Comparison of ENCODE assay signal across 8 cellular contexts in the genomic region with DNA sequence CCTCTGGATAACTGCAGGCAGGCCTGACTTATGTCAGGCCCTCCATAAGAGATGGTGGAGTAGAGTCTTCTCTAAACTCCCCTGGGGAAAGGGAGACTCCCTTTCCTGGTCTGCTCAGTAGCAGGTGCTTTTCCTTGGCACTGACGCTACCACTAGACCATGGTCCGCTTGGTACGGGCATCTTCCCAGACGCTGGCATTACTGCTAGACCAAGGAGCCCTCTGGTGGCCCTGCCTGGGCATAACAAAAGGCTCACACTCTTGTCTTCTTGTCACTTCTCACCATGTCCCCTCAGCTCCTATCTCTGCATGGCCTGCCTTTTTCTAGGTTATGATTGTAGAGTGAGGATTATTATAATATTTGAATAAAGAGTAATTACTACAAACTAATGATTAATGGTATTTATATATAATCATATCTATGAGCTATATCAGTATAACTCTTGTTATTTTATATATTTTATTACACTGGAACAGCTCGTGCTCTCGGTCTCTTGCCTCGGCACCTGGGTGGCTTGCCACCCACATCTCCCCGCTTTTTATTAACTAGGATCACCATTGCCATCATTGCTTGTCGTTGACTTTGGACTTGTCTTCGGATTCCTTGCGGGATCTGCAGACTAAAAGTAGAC. TPM values are rescaled to one million over a fixed set of nuclear protein-coding genes. Genes with fewer than 3 reads are reported as not detected.
DNase-seq lines count a peak whose midpoint lies in the region; ATAC-seq, FAIRE-seq and TF ChIP-seq lines count a peak whose summit lies in the region.

No MANE protein-coding gene starts in this region.

- H3K27ac Mint-ChIP-seq in central memory CD8-positive, alpha-beta T cell (ENCODE audit: low read depth): no peak overlapping the region

- FAIRE-seq in frontal cortex (lab: Jason Lieb, UNC): no peak

- H3K4me1 ChIP-seq in right lobe of liver: peaks cover 0 to 9% (median 0%) of the 10 kb centered on the region in 4 donors

- CTCF ChIA-PET in GM10248 (lab: Yijun Ruan, JAX): interaction anchor here (0.8 to 2.9 kb wide), 9 partner anchors 10 to 315 kb away, joined by 3 to 14 read pairs (median 7); a partner anchor contains a TSS

- intact Hi-C loops in right lobe of liver (cut with DNase I): no loop called here

- TF ChIP-seq CTCF in GM10248 (IDR thresholded peaks at IDR 0.05; ENCODE audit: control extremely low read depth, extremely low read depth, low read depth, missing control alignments) (peak; percentile 59), WERI-Rb-1 (IDR thresholded peaks at IDR 0.05; ENCODE audit: low read depth, low read length) (peak; percentile 93), right lobe of liver (IDR thresholded peaks at IDR 0.05) (peak; percentile 47 to 82 (median 74))

- H3K36me3 ChIP-seq in WERI-Rb-1: no peaks in the 10 kb centered on the region
- H3K36me3 ChIP-seq in right lobe of liver: no peaks in the 10 kb centered on the region

- TF ChIP-seq POLR2A in right lobe of liver (IDR thresholded peaks at IDR 0.05): no peak

- POLR2A ChIA-PET in GM10248 (lab: Yijun Ruan, JAX): interaction anchor here (0.5 kb wide), 1 partner anchor 484 kb away, joined by 3 read pairs; no protein-coding TSS in a partner anchor

- DNase-seq in GM10248 (ENCODE audit: extremely low spot score): no peak
- peak; percentile 64 for DNase-seq in NCI-H2029 (lab: John Stamatoyannopoulos, UW)
- DNase-seq in WERI-Rb-1: peak; percentile 87
- DNase-seq in central memory CD8-positive, alpha-beta T cell (ENCODE audit: low spot score in 2 of 2): peak; percentile 33 to 35
- peak; percentile 68 to 79 (median 78) for DNase-seq in right lobe of liver
- DNase-seq in stimulated activated CD8-positive, alpha-beta memory T cell treated with anti-CD3 and anti-CD28 coated beads, Interleukin-4, amount 100 ng/mL, for 24 hours (ENCODE audit: low read depth): peak; percentile 51
- DNase-seq in frontal cortex (ENCODE audit: low spot score in 2 of 2): no peak

- H3K4me3 ChIP-seq in WERI-Rb-1 (ENCODE audit: low read depth, low read length) (no peak overlapping the region), right lobe of liver (no peak overlapping the region)

- no peak for ATAC-seq in central memory CD8-positive, alpha-beta T cell (replicated peaks; ENCODE audit: extremely low read depth, poor library complexity, severe bottlenecking)
- ATAC-seq in right lobe of liver: peak in 2 of 4 donors; percentile 29 to 41
- no peak for ATAC-seq in HG03460 (IDR thresholded peaks at IDR 0.05; ENCODE audit: unreplicated experiment)

- H3K27me3 ChIP-seq in WERI-Rb-1 (ENCODE audit: insufficient read depth, low read depth, severe bottlenecking) (no peaks in the 10 kb centered on the region), right lobe of liver (no peaks in the 10 kb centered on the region)

- H3K9me3 ChIP-seq in WERI-Rb-1 (ENCODE audit: severe bottlenecking): no peaks in the 10 kb centered on the region
- no peaks in the 10 kb centered on the region for H3K9me3 ChIP-seq in right lobe of liver

- H3K27me3 Mint-ChIP-seq in central memory CD8-positive, alpha-beta T cell: peaks cover 16% of the 10 kb centered on the region

- H3K4me1 Mint-ChIP-seq in central memory CD8-positive, alpha-beta T cell: peaks cover 13% of the 10 kb centered on the region

- WGBS in right lobe of liver (ENCODE audit: insufficient coverage, low coverage, low lambda C conversion rate, missing lambda C conversion rate): 77% methylated on average over 7 of the region's 11 CpGs

- H3K4me3 Mint-ChIP-seq in central memory CD8-positive, alpha-beta T cell: no peak overlapping the region

- no peaks in the 10 kb centered on the region for H3K36me3 Mint-ChIP-seq in central memory CD8-positive, alpha-beta T cell (ENCODE audit: insufficient read depth)

- no peaks in the 10 kb centered on the region for H3K9me3 Mint-ChIP-seq in central memory CD8-positive, alpha-beta T cell

- H3K27ac ChIP-seq in WERI-Rb-1 (no peak overlapping the region), right lobe of liver (no peak overlapping the region)

RNA-seq across cellular contexts. Expression of a gene that starts 59.8 kb away (rescaled TPM):
- total RNA-seq in right lobe of liver (10 to 100 TPM; 10.9 to 31.8 (median 13.2) TPM), frontal cortex (39.5 TPM)

Comparison
In these comparisons a context has a peak if more than half of its experiments do, and no peak if none do; other contexts are left out.
1. DNase-seq: peak in NCI-H2029 (single experiment), WERI-Rb-1 (single experiment), central memory CD8-positive, alpha-beta T cell (2 of 2), right lobe of liver (3 of 3) and stimulated activated CD8-positive, alpha-beta memory T cell treated with anti-CD3 and anti-CD28 coated beads, Interleukin-4, amount 100 ng/mL, for 24 hours (single experiment); none in GM10248 (single experiment) and frontal cortex (0 of 2).
2. Peak in every context shown above with its lines, with median percentiles within 50 percentile points of each other: CTCF ChIP-seq.